20 cellular contexts compared by ENCODE assay signal in genomic region chr2:60033325-60033724, GRCh38.
"Had no signal": no experiment of that assay in that cellular context is flagged by ENCODE, and none has a peak within 500 bp of the region (broad histone marks: within the 10 kb centered on the region; RNA-seq: fewer than 3 reads in every experiment).

No MANE protein-coding gene starts in this region.

- H3K27ac ChIP-seq: Peyer's patch, RWPE1 had no signal

- ATAC-seq: activated CD8-positive, alpha-beta memory T cell treated with anti-CD3 and anti-CD28 coated beads, Interleukin-2, amount 10 ng/mL, durations not matched to agents 7 days and 5 days had no signal

- H3K9me3 ChIP-seq: Peyer's patch had no signal

- H3K36me3 ChIP-seq: Peyer's patch had no signal

- H3K4me1 ChIP-seq: Peyer's patch had no signal

- DNase-seq: activated B cell treated with CpG ODN at 0.5 μM for 24 hours; activated CD4-positive, alpha-beta T cell treated with anti-CD3 and anti-CD28 coated beads for 1 hour; activated CD4-positive, alpha-beta T cell treated with anti-CD3 and anti-CD28 coated beads, Interleukin-2, amount 10 ng/mL, durations not matched to agents 24 days and 14 days; activated CD4-positive, alpha-beta T cell treated with anti-CD3 and anti-CD28 coated beads, Interleukin-2, amount 50 U/mL, for 48 hours; activated CD8-positive, alpha-beta memory T cell treated with anti-CD3 and anti-CD28 coated beads, Interleukin-2, amount 10 ng/mL, durations not matched to agents 7 days and 5 days; activated effector memory CD4-positive, alpha-beta T cell treated with Interleukin-2 at 50 U/mL for 16 hours; activated naive CD4-positive, alpha-beta T cell; activated T-cell treated with anti-CD3 and anti-CD28 coated beads, Interleukin-2, amount 50 U/mL, for 24 hours; aorta; KG1; NCI-H1048; NCI-H146; NCI-H187 treated with DMSO at 0.1 percent for 48 hours; NCI-H2107; NCI-H2227 treated with DMSO at 0.1 percent for 48 hours; NCI-H524; NCI-H774; NK-92 treated with Interleukin-12 subunit alpha and Interleukin-12 subunit beta, amount 100 ng/mL, for 24 hours; Peyer's patch had no signal

- H3K27me3 ChIP-seq: Peyer's patch had no signal

- H3K4me3 ChIP-seq: Peyer's patch had no signal
